23 cellular contexts compared by ENCODE assay signal in the genomic region with DNA sequence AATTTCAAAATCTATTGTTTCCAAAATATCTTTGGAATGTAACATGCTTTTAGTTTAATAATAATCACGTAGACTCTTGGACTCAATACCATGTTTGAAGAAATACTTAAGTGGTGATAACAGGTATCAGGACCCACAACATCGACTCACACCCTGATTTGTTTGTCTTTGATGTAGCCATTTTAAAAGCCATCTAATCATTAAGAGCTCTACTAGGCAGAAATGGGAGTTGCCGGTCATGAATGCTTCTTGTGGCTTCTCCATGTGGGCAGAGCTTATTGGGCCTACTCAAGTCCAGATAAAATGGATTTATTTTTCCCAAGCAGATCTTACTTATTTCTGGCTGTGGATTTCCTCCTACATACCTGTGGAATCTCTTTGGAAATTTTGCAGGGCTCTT.
DNase-seq lines count a peak whose midpoint lies in the region; TF ChIP-seq lines count a peak whose summit lies in the region.
"Had no signal": no experiment of that assay in that cellular context is flagged by ENCODE, and none has a peak within 500 bp of the region (broad histone marks: within the 10 kb centered on the region; RNA-seq: fewer than 3 reads in every experiment).

No MANE protein-coding gene starts in this region.

- H3K4me1 Mint-ChIP-seq in Caco-2 (ENCODE audit: low read depth, unreplicated experiment) (peaks cover 12% of the 10 kb centered on the region), MCF 10A (ENCODE audit: insufficient read depth, unreplicated experiment) (no peaks in the 10 kb centered on the region)
- H3K4me1 Mint-ChIP-seq: B cell had no signal

- H3K9me3 Mint-ChIP-seq in Caco-2 (ENCODE audit: unreplicated experiment), result peaks cover 10% of the 10 kb centered on the region
- H3K9me3 Mint-ChIP-seq in MCF 10A (ENCODE audit: unreplicated experiment), result no peaks in the 10 kb centered on the region
- H3K9me3 Mint-ChIP-seq: CD8-positive, alpha-beta T cell had no signal

- H3K36me3 ChIP-seq in Caco-2 (ENCODE audit: control insufficient read depth, insufficient read depth, low read length) (no peaks in the 10 kb centered on the region), stomach (no peaks in the 10 kb centered on the region)
- H3K36me3 ChIP-seq: BLaER1 treated with 17β-estradiol and CSF1 and Interleukin-3, amounts not matched to agents 10 nM and 100 nM had no signal

- no peaks in the 10 kb centered on the region for H3K27me3 Mint-ChIP-seq in Caco-2 (ENCODE audit: insufficient read depth, unreplicated experiment)
- no peaks in the 10 kb centered on the region for H3K27me3 Mint-ChIP-seq in MCF 10A (ENCODE audit: insufficient read depth, unreplicated experiment)
- H3K27me3 Mint-ChIP-seq: B cell had no signal

- H3K4me3 ChIP-seq in Caco-2 (ENCODE audit: low read depth, low read length), result no peak overlapping the region
- no peak overlapping the region for H3K4me3 ChIP-seq in stomach
- H3K4me3 ChIP-seq: A549; BLaER1 treated with 17β-estradiol and CSF1 and Interleukin-3, amounts not matched to agents 10 nM and 100 nM; GM12878 had no signal

- no peak for TF ChIP-seq CTCF in Caco-2 (IDR thresholded peaks at IDR 0.05; ENCODE audit: insufficient read depth in 1 of 2, low read depth in 1 of 2, low read length in 1 of 2, severe bottlenecking in 1 of 2, unreplicated experiment in 1 of 2)
- no peak for TF ChIP-seq CTCF in stomach (IDR thresholded peaks at IDR 0.05)
- no peak for TF ChIP-seq CTCF in MCF 10A (IDR thresholded peaks at IDR 0.05; ENCODE audit: unreplicated experiment)

- peak overlapping the region; percentile 57 for H3K27ac Mint-ChIP-seq in Caco-2 (ENCODE audit: unreplicated experiment)
- no peak overlapping the region for H3K27ac Mint-ChIP-seq in MCF 10A (ENCODE audit: low read depth, unreplicated experiment)
- H3K27ac Mint-ChIP-seq: B cell; CD4-positive, alpha-beta T cell; CD8-positive, alpha-beta T cell had no signal

- no peak for TF ChIP-seq EP300 in stomach (IDR thresholded peaks at IDR 0.05)

- H3K36me3 Mint-ChIP-seq in Caco-2 (ENCODE audit: insufficient read depth, unreplicated experiment) (peaks cover 10% of the 10 kb centered on the region), MCF 10A (ENCODE audit: insufficient read depth, unreplicated experiment) (no peaks in the 10 kb centered on the region)
- H3K36me3 Mint-ChIP-seq: CD8-positive, alpha-beta T cell had no signal

- H3K4me3 Mint-ChIP-seq in Caco-2 (ENCODE audit: unreplicated experiment), result no peak overlapping the region
- no peak overlapping the region for H3K4me3 Mint-ChIP-seq in MCF 10A (ENCODE audit: unreplicated experiment)
- H3K4me3 Mint-ChIP-seq: B cell; CD4-positive, alpha-beta T cell; CD8-positive, alpha-beta T cell had no signal

- H3K27me3 ChIP-seq in Caco-2 (replicated peaks; ENCODE audit: control insufficient read depth, insufficient read depth, low read length), result no peaks in the 10 kb centered on the region
- no peaks in the 10 kb centered on the region for H3K27me3 ChIP-seq in stomach
- H3K27me3 ChIP-seq: BLaER1 treated with 17β-estradiol and CSF1 and Interleukin-3, amounts not matched to agents 10 nM and 100 nM had no signal

- BruUV-seq in Caco-2 (replicated peaks; lab: Mats Ljungman, UMichigan), result no TSS peak
- BruUV-seq in MCF 10A (replicated peaks; lab: Mats Ljungman, UMichigan), result no TSS peak

- peaks cover 10% of the 10 kb centered on the region for H3K9me3 ChIP-seq in Caco-2
- no peaks in the 10 kb centered on the region for H3K9me3 ChIP-seq in stomach
- H3K9me3 ChIP-seq: A549 had no signal

- WGBS in stomach, 5 donors, result 31 to 55% (median 52%) methylated on average over 3 of the region's 3 CpGs

- peaks cover 52% of the 10 kb centered on the region for H3K4me1 ChIP-seq in Caco-2
- H3K4me1 ChIP-seq in stomach, result peaks cover 0 to 27% (median 14%) of the 10 kb centered on the region in 4 donors

- DNase-seq in Caco-2 (peak; percentile 46 to 60), NCI-H226 (peak; percentile 9), myocyte (ENCODE audit: low read depth) (peak; percentile 15), stomach (no peak), ecto neural progenitor cell (ENCODE audit: low spot score) (no peak), MCF 10A (ENCODE audit: unreplicated experiment) (no peak), mesenteric fat pad (ENCODE audit: low spot score) (no peak)
- DNase-seq: AML-193; CD4-positive, alpha-beta T cell; CD8-positive, alpha-beta T cell; DMS 273 treated with DMSO at 0.1 percent for 48 hours; DMS153; DMS53; DMS79; DND-41; EL; GDM1 had no signal

- intact Hi-C loops in Caco-2 (cut with micrococcal nuclease; ENCODE audit: unreplicated experiment) (loop anchor here (1.0 kb wide), 1 partner anchor 102 kb away; no protein-coding TSS in a partner anchor), stomach (cut with DNase I; ENCODE audit: low total_unique reads) (no loop called here), MCF 10A (cut with micrococcal nuclease) (no loop called here)

- TF ChIP-seq POLR2A in stomach (IDR thresholded peaks at IDR 0.05), result no peak

- POLR2A ChIA-PET in Caco-2 (lab: Charles Lee), result interaction anchor here (0.6 kb wide), 1 partner anchor 196 kb away, joined by 3 read pairs; no protein-coding TSS in a partner anchor
- POLR2A ChIA-PET in MCF 10A (lab: Yijun Ruan, JAX), result no interaction called here

- CTCF ChIA-PET in Caco-2 (lab: Charles Lee), result no interaction called here
- CTCF ChIA-PET in MCF 10A (lab: Yijun Ruan, JAX), result no interaction called here

- H3K27ac ChIP-seq in stomach, result peak overlapping the region in 4 of 5 donors; percentile 39 to 62 (median 50)
- H3K27ac ChIP-seq: 22Rv1; A549; BLaER1 treated with 17β-estradiol and CSF1 and Interleukin-3, amounts not matched to agents 10 nM and 100 nM; C4-2B had no signal

Comparison
In these comparisons a context has a peak if more than half of its experiments do, and no peak if none do; other contexts are left out.
1. DNase-seq: peak in Caco-2 (2 of 2), NCI-H226 (single experiment) and myocyte (single experiment); none in stomach (single experiment), ecto neural progenitor cell (single experiment), MCF 10A (single experiment) and mesenteric fat pad (single experiment).